In genomic region chr19:32749361-32749760, GRCh38 we compare ENCODE assay signal across 1 cellular context.
TF ChIP-seq lines count a peak whose summit lies in the region.

No MANE protein-coding gene starts in this region.

TF ChIP-seq in HEK293, 187 proteins besides CTCF, POLR2A, EP300 and RAD21:
- no peak for TF ChIP-seq ZBTB11 (tag by site-specific recombination; conservative IDR thresholded peaks at IDR 0.05; ENCODE audit: low read depth)
- peak; percentile 39; the same call in 1 of the 2 replicates for TF ChIP-seq SCRT1 (tag by site-specific recombination; IDR thresholded peaks at IDR 0.05; ENCODE audit: borderline replicate concordance)
- no peak for TF ChIP-seq TCF7L2 (IDR thresholded peaks at IDR 0.05; ENCODE audit: borderline replicate concordance, low read depth, low read length)
- TF ChIP-seq YY1 (tag by site-specific recombination; IDR thresholded peaks at IDR 0.05): no peak
- TF ChIP-seq SETDB1 (IDR thresholded peaks at IDR 0.05; ENCODE audit: insufficient read length, low read length): no peak
- no peak for TF ChIP-seq ZNF518A (tag by site-specific recombination; conservative IDR thresholded peaks at IDR 0.05; ENCODE audit: low read depth)
- no peak for TF ChIP-seq ZNF433 (tag by site-specific recombination; IDR thresholded peaks at IDR 0.05; ENCODE audit: low read depth)
- no peak for TF ChIP-seq ZNF133 (tag by site-specific recombination; IDR thresholded peaks at IDR 0.05)
- no peak for TF ChIP-seq ZNF248 (tag by site-specific recombination; IDR thresholded peaks at IDR 0.05)
- TF ChIP-seq ZSCAN23 (tag by site-specific recombination; IDR thresholded peaks at IDR 0.05): no peak
- TF ChIP-seq ZNF558 (tag by site-specific recombination; IDR thresholded peaks at IDR 0.05): no peak
- no peak for TF ChIP-seq REST (tag by site-specific recombination; IDR thresholded peaks at IDR 0.05)
- TF ChIP-seq SCRT2 (tag by site-specific recombination; IDR thresholded peaks at IDR 0.05): peak; percentile 91
- no peak for TF ChIP-seq ZNF184 (tag by site-specific recombination; IDR thresholded peaks at IDR 0.05)
- TF ChIP-seq ZNF292 (tag by site-specific recombination; IDR thresholded peaks at IDR 0.05; ENCODE audit: borderline replicate concordance, low read depth): no peak
- TF ChIP-seq ZNF791 (tag by site-specific recombination; IDR thresholded peaks at IDR 0.05): no peak
- TF ChIP-seq ZNF473 (tag by site-specific recombination; IDR thresholded peaks at IDR 0.05): no peak
